Comparison of ENCODE assay signal across 9 cellular contexts in the genomic region with DNA sequence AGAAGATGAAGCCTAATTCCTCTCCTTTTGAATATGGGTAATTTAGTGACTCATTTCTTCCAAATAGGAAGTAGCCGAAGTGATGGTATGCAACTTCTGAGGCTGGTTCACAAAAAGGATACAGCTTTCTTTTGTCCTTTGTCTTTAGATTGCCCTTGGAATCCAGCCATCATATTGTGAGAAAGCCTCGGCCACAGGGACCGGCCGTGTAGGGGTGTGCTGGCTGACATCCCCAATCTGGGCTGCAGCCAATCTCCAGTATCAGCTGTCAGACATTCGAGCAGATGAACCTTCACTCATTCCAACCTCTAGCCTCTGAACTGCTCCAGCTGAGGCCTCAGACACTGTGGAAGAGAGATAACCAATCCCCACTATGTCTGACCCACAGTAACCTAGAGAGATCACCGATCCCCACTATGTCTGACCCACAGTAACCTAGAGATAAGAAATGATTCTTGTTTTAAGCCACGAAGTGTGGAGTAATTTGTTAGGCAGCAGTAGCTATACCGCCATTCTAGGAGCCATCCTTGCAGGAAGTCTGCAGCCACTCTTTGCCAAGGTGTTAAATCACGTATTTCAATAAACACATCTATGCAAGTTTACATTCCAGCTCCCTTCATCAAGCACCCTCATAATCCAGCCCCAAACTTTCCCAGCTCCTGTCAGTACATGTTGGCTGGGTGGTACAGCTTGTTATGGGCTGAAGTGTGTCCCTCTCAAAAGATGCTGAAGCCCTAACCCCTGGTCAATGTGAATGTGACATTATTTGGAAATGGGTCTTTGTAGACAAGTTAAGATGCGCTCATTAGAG. TPM values are rescaled to one million over a fixed set of nuclear protein-coding genes. Genes with fewer than 3 reads are reported as not detected.
DNase-seq lines count a peak whose midpoint lies in the region; ATAC-seq, FAIRE-seq and TF ChIP-seq lines count a peak whose summit lies in the region.
"Had no signal": no experiment of that assay in that cellular context is flagged by ENCODE, and none has a peak within 500 bp of the region (broad histone marks: within the 10 kb centered on the region; RNA-seq: fewer than 3 reads in every experiment).

No MANE protein-coding gene starts in this region.

- H3K9me3 ChIP-seq in CD4-positive, CD25-positive, alpha-beta regulatory T cell (ENCODE audit: control insufficient read depth in 2 of 2, low read length in 2 of 2), result no peaks in the 10 kb centered on the region
- no peaks in the 10 kb centered on the region for H3K9me3 ChIP-seq in OCI-LY7 (ENCODE audit: low read length)
- H3K9me3 ChIP-seq in naive thymus-derived CD4-positive, alpha-beta T cell (ENCODE audit: control insufficient read depth in 2 of 3, low read length in 3 of 3), result no peaks in the 10 kb centered on the region

- no TSS peak for BruUV-seq in OCI-LY7 (replicated peaks; lab: Mats Ljungman, UMichigan)

- H3K79me2 ChIP-seq in OCI-LY7 (ENCODE audit: insufficient read depth, low read depth, low read length), result peaks cover 40% of the 10 kb centered on the region

- H2AFZ ChIP-seq in OCI-LY7 (ENCODE audit: low read length), result no peak overlapping the region

- H3K27ac Mint-ChIP-seq in CD4-positive, CD25-positive, alpha-beta regulatory T cell, result peak overlapping the region in 2 of 3 donors; percentile 69 to 93
- peak overlapping the region in 3 of 9 donors; percentile 6 to 48 (median 17) for H3K27ac Mint-ChIP-seq in naive thymus-derived CD4-positive, alpha-beta T cell
- H3K27ac Mint-ChIP-seq in activated naive CD4-positive, alpha-beta T cell treated with anti-CD3 and anti-CD28 coated beads, Interleukin-2, amount 50 U/mL, for 72 hours, result peak overlapping the region in 1 of 2 donors; percentile 22

- FAIRE-seq in GM19239 (lab: Jason Lieb, UNC), result no peak

- H3K9me2 ChIP-seq in OCI-LY7 (ENCODE audit: insufficient read depth, low read length), result no peaks in the 10 kb centered on the region

- intact Hi-C loops in OCI-LY7 (cut with micrococcal nuclease; ENCODE audit: unreplicated experiment), result loop anchor here (5.0 kb wide), 1 partner anchor 102 kb away; no protein-coding TSS in a partner anchor
- intact Hi-C loops in naive thymus-derived CD4-positive, alpha-beta T cell (cut with micrococcal nuclease), result loop anchor here (5.0 kb wide), 4 partner anchors 133 to 483 kb away; partner anchors contain the start of genes C21orf58 (in 1 of the 2), LSS (in 1 of the 2), MCM3AP (in 1 of the 2) and PCNT (in 1 of the 2)

- H3K36me3 Mint-ChIP-seq in CD4-positive, CD25-positive, alpha-beta regulatory T cell, result peaks cover 2% of the 10 kb centered on the region
- H3K36me3 Mint-ChIP-seq in naive thymus-derived CD4-positive, alpha-beta T cell, result peaks cover 0 to 16% (median 0%) of the 10 kb centered on the region in 5 donors
- peaks cover 4 to 9% of the 10 kb centered on the region in 2 donors for H3K36me3 Mint-ChIP-seq in activated naive CD4-positive, alpha-beta T cell treated with anti-CD3 and anti-CD28 coated beads, Interleukin-2, amount 50 U/mL, for 72 hours

- H3K27me3 Mint-ChIP-seq in CD4-positive, CD25-positive, alpha-beta regulatory T cell, result no peaks in the 10 kb centered on the region
- no peaks in the 10 kb centered on the region for H3K27me3 Mint-ChIP-seq in naive thymus-derived CD4-positive, alpha-beta T cell

- no peaks in the 10 kb centered on the region for H3K27me3 ChIP-seq in CD4-positive, CD25-positive, alpha-beta regulatory T cell (ENCODE audit: control insufficient read depth, insufficient read depth, low read length)
- no peaks in the 10 kb centered on the region for H3K27me3 ChIP-seq in naive thymus-derived CD4-positive, alpha-beta T cell (ENCODE audit: control insufficient read depth in 2 of 2, insufficient read depth in 2 of 2, low read length in 2 of 2)

- H3K36me3 ChIP-seq in CD4-positive, CD25-positive, alpha-beta regulatory T cell (ENCODE audit: control insufficient read depth, insufficient read depth, low read length), result peaks cover 10% of the 10 kb centered on the region
- peaks cover 58% of the 10 kb centered on the region for H3K36me3 ChIP-seq in OCI-LY7 (ENCODE audit: insufficient read depth, low read length)
- H3K36me3 ChIP-seq in naive thymus-derived CD4-positive, alpha-beta T cell (ENCODE audit: control insufficient read depth in 2 of 3, insufficient read depth in 3 of 3, low read length in 3 of 3), result peaks cover 0 to 9% (median 0%) of the 10 kb centered on the region in 3 experiments

- POLR2A ChIA-PET in OCI-LY7 (lab: Charles Lee), result no interaction called here
- POLR2A ChIA-PET in naive thymus-derived CD4-positive, alpha-beta T cell (lab: Charles Lee), result no interaction called here

- H3K9me3 Mint-ChIP-seq in CD4-positive, CD25-positive, alpha-beta regulatory T cell, result no peaks in the 10 kb centered on the region
- no peaks in the 10 kb centered on the region for H3K9me3 Mint-ChIP-seq in naive thymus-derived CD4-positive, alpha-beta T cell
- H3K9me3 Mint-ChIP-seq in activated naive CD4-positive, alpha-beta T cell treated with anti-CD3 and anti-CD28 coated beads, Interleukin-2, amount 50 U/mL, for 72 hours, result no peaks in the 10 kb centered on the region

- peaks cover 34% of the 10 kb centered on the region for H3K4me1 ChIP-seq in CD4-positive, CD25-positive, alpha-beta regulatory T cell (ENCODE audit: control insufficient read depth, insufficient read depth, low read length, poor library complexity, severe bottlenecking)
- peaks cover 19% of the 10 kb centered on the region for H3K4me1 ChIP-seq in OCI-LY7 (ENCODE audit: insufficient read depth, low read length, poor library complexity, severe bottlenecking)
- H3K4me1 ChIP-seq in naive thymus-derived CD4-positive, alpha-beta T cell (ENCODE audit: control insufficient read depth in 2 of 2, insufficient read depth in 2 of 2, low read length in 2 of 2), result peaks cover 4 to 14% of the 10 kb centered on the region in 2 donors

- H3K4me3 ChIP-seq in CD4-positive, CD25-positive, alpha-beta regulatory T cell (ENCODE audit: low read depth, low read length), result no peak overlapping the region
- no peak overlapping the region for H3K4me3 ChIP-seq in OCI-LY7 (ENCODE audit: low read depth, low read length, poor library complexity, severe bottlenecking)
- no peak overlapping the region for H3K4me3 ChIP-seq in naive thymus-derived CD4-positive, alpha-beta T cell (ENCODE audit: low read length)

- no peak for TF ChIP-seq CTCF in OCI-LY7 (conservative IDR thresholded peaks at IDR 0.05; ENCODE audit: low read length)

- DNase-seq in CD4-positive, CD25-positive, alpha-beta regulatory T cell, result no peak
- DNase-seq in OCI-LY7 (ENCODE audit: low spot score), result no peak
- DNase-seq in dermis blood vessel endothelial cell, result peak; percentile 98
- no peak for DNase-seq in naive thymus-derived CD4-positive, alpha-beta T cell
- no peak for DNase-seq in GM19239 (ENCODE audit: insufficient read length, low spot score)
- no peak for DNase-seq in activated naive CD4-positive, alpha-beta T cell treated with anti-CD3 and anti-CD28 coated beads, Interleukin-2, amount 50 U/mL, for 72 hours (ENCODE audit: low spot score in 2 of 2)
- DNase-seq: NCI-H510A treated with DMSO at 0.1 percent for 48 hours had no signal

- H3K4me2 ChIP-seq in OCI-LY7 (ENCODE audit: low read length), result peak overlapping the region; percentile 79; the same call in 1 of the 2 replicates

- no peak overlapping the region for H3K27ac ChIP-seq in CD4-positive, CD25-positive, alpha-beta regulatory T cell (ENCODE audit: insufficient read depth, low read length, poor library complexity, severe bottlenecking)
- H3K27ac ChIP-seq in OCI-LY7 (ENCODE audit: low read depth, low read length, poor library complexity, severe bottlenecking), result no peak overlapping the region
- no peak overlapping the region for H3K27ac ChIP-seq in naive thymus-derived CD4-positive, alpha-beta T cell (ENCODE audit: low read depth, low read length)

- CTCF ChIA-PET in OCI-LY7 (lab: Charles Lee; ENCODE audit: unreplicated experiment), result no interaction called here
- CTCF ChIA-PET in naive thymus-derived CD4-positive, alpha-beta T cell (lab: Charles Lee), result no interaction called here

- no peak for ATAC-seq in CD4-positive, CD25-positive, alpha-beta regulatory T cell (ENCODE audit: low read depth in 2 of 2)
- ATAC-seq in naive thymus-derived CD4-positive, alpha-beta T cell, result no peak
- no peak for ATAC-seq in GM21825 (IDR thresholded peaks at IDR 0.05; ENCODE audit: unreplicated experiment)
- no peak for ATAC-seq in GM19395 (IDR thresholded peaks at IDR 0.05; ENCODE audit: unreplicated experiment)
- no peak for ATAC-seq in activated naive CD4-positive, alpha-beta T cell treated with anti-CD3 and anti-CD28 coated beads, Interleukin-2, amount 50 U/mL, for 72 hours

- H3K4me1 Mint-ChIP-seq in CD4-positive, CD25-positive, alpha-beta regulatory T cell, result peaks cover 17 to 56% (median 37%) of the 10 kb centered on the region in 4 donors
- H3K4me1 Mint-ChIP-seq in naive thymus-derived CD4-positive, alpha-beta T cell, result peaks cover 18 to 42% (median 30%) of the 10 kb centered on the region in 7 donors

- peak overlapping the region; percentile 14 to 97 (median 90) for H3K4me3 Mint-ChIP-seq in CD4-positive, CD25-positive, alpha-beta regulatory T cell
- peak overlapping the region in 7 of 10 donors; percentile 18 to 93 (median 37) for H3K4me3 Mint-ChIP-seq in naive thymus-derived CD4-positive, alpha-beta T cell

- H4K20me1 ChIP-seq in OCI-LY7 (ENCODE audit: insufficient read depth, low read length), result peaks cover 17% of the 10 kb centered on the region; the same call in 1 of the 2 replicates

RNA-seq across cellular contexts. Expression of gene DIP2A, which starts 2.9 kb away (rescaled TPM):
- 125 TPM for total RNA-seq in CD4-positive, CD25-positive, alpha-beta regulatory T cell
- polyA plus RNA-seq in CD4-positive, CD25-positive, alpha-beta regulatory T cell, result 10 to 100 TPM; 12.6 to 24.8 (median 16.6) TPM
- total RNA-seq in OCI-LY7 (2014; rRNA removed; shearing (Covaris generic)), result 27.9 and 30.2 TPM in 2 replicates
- total RNA-seq in OCI-LY7 (2022) (44.7 and 52.5 TPM in 2 replicates), dermis blood vessel endothelial cell (43.6 and 49.5 TPM in 2 replicates)
- total RNA-seq in naive thymus-derived CD4-positive, alpha-beta T cell, result 100 to 1,000 TPM in 4 of 5 experiments, 10 to 100 TPM in 1; 54.7 to 118 (median 108) TPM
- 10 to 100 TPM; 16.9 to 22.9 TPM for polyA plus RNA-seq in naive thymus-derived CD4-positive, alpha-beta T cell
- 10 to 100 TPM; 42.4 to 60.1 TPM for total RNA-seq in activated naive CD4-positive, alpha-beta T cell treated with anti-CD3 and anti-CD28 coated beads, Interleukin-2, amount 50 U/mL, for 72 hours
